ENCODE assay signal across 8 cellular contexts in genomic region chr1:109277434-109278204, GRCh38. TPM values are rescaled to one million over a fixed set of nuclear protein-coding genes. Genes with fewer than 3 reads are reported as not detected.
DNase-seq lines count a peak whose midpoint lies in the region; ATAC-seq lines count a peak whose summit lies in the region.

No MANE protein-coding gene starts in this region.

- no peak overlapping the region for H3K4me3 Mint-ChIP-seq in activated CD4-positive, alpha-beta T cell treated with anti-CD3 and anti-CD28 coated beads, Interleukin-2, amount 10 ng/mL, durations not matched to agents 24 days and 14 days

- ATAC-seq in HG03045 (IDR thresholded peaks at IDR 0.05; ENCODE audit: unreplicated experiment) (peak; percentile 81), left lobe of liver (peak; percentile 84)

- H3K27me3 Mint-ChIP-seq in activated CD4-positive, alpha-beta T cell treated with anti-CD3 and anti-CD28 coated beads, Interleukin-2, amount 10 ng/mL, durations not matched to agents 24 days and 14 days = no peaks in the 10 kb centered on the region

- peak; percentile 67 to 81 (median 70) for DNase-seq in NCI-H1417 (lab: John Stamatoyannopoulos, UW)
- DNase-seq in NCI-H1417 treated with DMSO at 0.1 percent for 48 hours (lab: John Stamatoyannopoulos, UW) = no peak
- DNase-seq in NCI-H345 treated with DMSO at 0.1 percent for 48 hours (lab: John Stamatoyannopoulos, UW; ENCODE audit: unreplicated experiment) = peak; percentile 30
- peak; percentile 91 for DNase-seq in activated CD4-positive, alpha-beta T cell treated with anti-CD3 and anti-CD28 coated beads, Interleukin-2, amount 10 ng/mL, durations not matched to agents 24 days and 14 days
- DNase-seq in dermis blood vessel endothelial cell = peak; percentile 84
- DNase-seq in left lobe of liver (ENCODE audit: low spot score) = peak; percentile 79
- DNase-seq in stimulated activated CD4-positive, alpha-beta T cell treated with anti-CD3 and anti-CD28 coated beads, TNF-alpha, amount 100 ng/mL, for 1 hour (ENCODE audit: low read depth in 3 of 3, low spot score in 1 of 3) = peak; percentile 6 to 53 (median 19)

- intact Hi-C loops in activated CD4-positive, alpha-beta T cell treated with anti-CD3 and anti-CD28 coated beads, Interleukin-2, amount 10 ng/mL, durations not matched to agents 24 days and 14 days (cut with micrococcal nuclease) = loop anchor here (1.0 kb wide), 2 partner anchors 122 to 255 kb away; no protein-coding TSS in a partner anchor

- no peak overlapping the region for H3K27ac Mint-ChIP-seq in activated CD4-positive, alpha-beta T cell treated with anti-CD3 and anti-CD28 coated beads, Interleukin-2, amount 10 ng/mL, durations not matched to agents 24 days and 14 days

- peaks cover 7% of the 10 kb centered on the region for H3K36me3 Mint-ChIP-seq in activated CD4-positive, alpha-beta T cell treated with anti-CD3 and anti-CD28 coated beads, Interleukin-2, amount 10 ng/mL, durations not matched to agents 24 days and 14 days (ENCODE audit: low read depth)

- H3K9me3 Mint-ChIP-seq in activated CD4-positive, alpha-beta T cell treated with anti-CD3 and anti-CD28 coated beads, Interleukin-2, amount 10 ng/mL, durations not matched to agents 24 days and 14 days = no peaks in the 10 kb centered on the region

- H3K4me1 Mint-ChIP-seq in activated CD4-positive, alpha-beta T cell treated with anti-CD3 and anti-CD28 coated beads, Interleukin-2, amount 10 ng/mL, durations not matched to agents 24 days and 14 days = peaks cover 17% of the 10 kb centered on the region

RNA-seq across cellular contexts. Expression of gene PSRC1, which starts 5.3 kb away (rescaled TPM):
- 4.5 and 5.0 TPM in 2 replicates for total RNA-seq in activated CD4-positive, alpha-beta T cell treated with anti-CD3 and anti-CD28 coated beads, Interleukin-2, amount 10 ng/mL, durations not matched to agents 24 days and 14 days
- total RNA-seq in dermis blood vessel endothelial cell (1.0 and 8.4 TPM in 2 replicates), left lobe of liver (0.63 TPM)

RNA-seq across cellular contexts. Expression of gene CELSR2, which starts 28.3 kb away (rescaled TPM):
- 3.8 and 4.1 TPM in 2 replicates for total RNA-seq in activated CD4-positive, alpha-beta T cell treated with anti-CD3 and anti-CD28 coated beads, Interleukin-2, amount 10 ng/mL, durations not matched to agents 24 days and 14 days
- total RNA-seq in dermis blood vessel endothelial cell (1.4 and 1.8 TPM in 2 replicates), left lobe of liver (3.9 TPM)

RNA-seq across cellular contexts. Expression of gene MYBPHL, which starts 29.2 kb away (rescaled TPM):
- total RNA-seq in activated CD4-positive, alpha-beta T cell treated with anti-CD3 and anti-CD28 coated beads, Interleukin-2, amount 10 ng/mL, durations not matched to agents 24 days and 14 days = not detected in 2 replicates
- total RNA-seq in dermis blood vessel endothelial cell (not detected in 2 replicates), left lobe of liver (not detected)
